18 cellular contexts compared by ENCODE assay signal in the genomic region with DNA sequence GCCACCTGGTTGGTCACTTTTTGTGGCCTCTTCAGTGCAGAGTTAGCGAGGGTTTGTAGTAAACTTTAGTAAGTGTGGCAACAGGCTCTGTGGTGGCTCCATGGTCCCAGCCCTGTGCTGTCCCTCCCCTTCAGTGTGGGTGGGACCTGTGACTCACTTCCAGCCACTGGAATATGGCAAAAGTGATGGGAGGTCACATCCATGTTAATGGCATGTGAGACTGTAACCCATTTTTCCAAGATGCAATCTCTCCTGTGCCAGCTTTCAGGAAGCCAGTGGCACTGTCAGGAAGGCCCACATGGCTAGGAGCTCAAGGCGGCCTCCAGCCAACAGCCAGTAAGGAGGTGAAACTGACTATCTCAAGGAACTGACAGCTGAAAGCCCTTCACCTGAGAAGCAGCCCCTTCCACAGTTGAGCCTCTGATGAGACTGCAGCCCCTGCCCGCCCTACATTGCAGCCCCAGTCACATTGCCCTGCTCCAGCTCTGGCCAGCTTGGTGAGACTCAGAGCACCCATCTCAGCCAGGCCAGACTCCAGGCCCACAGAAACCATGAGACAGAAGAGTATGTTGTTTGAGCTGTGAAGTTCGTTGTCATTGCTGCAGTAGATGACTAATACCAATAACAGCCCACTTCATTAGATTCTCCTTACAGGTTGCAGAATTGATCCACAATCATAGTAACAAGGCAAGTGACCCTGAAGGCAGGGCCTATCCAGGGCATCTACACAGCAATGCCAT. TPM values are rescaled to one million over a fixed set of nuclear protein-coding genes. Genes with fewer than 3 reads are reported as not detected.
"Had no signal": no experiment of that assay in that cellular context is flagged by ENCODE, and none has a peak within 500 bp of the region (broad histone marks: within the 10 kb centered on the region; RNA-seq: fewer than 3 reads in every experiment).

No MANE protein-coding gene starts in this region.

- H3K36me3 ChIP-seq: neutrophil, right atrium auricular region, transverse colon had no signal

- H3K9me3 ChIP-seq: neutrophil, right atrium auricular region, transverse colon had no signal

- H3K27ac ChIP-seq: neutrophil, right atrium auricular region, transverse colon had no signal

- H3K4me1 Mint-ChIP-seq: stimulated activated memory B cell treated with anti-CD40 and anti-IgM and Interleukin-4, amounts not matched to agents 10 μg/mL and 1 μg/mL and 100 μg/mL, for 72 hours had no signal

- H3K27ac Mint-ChIP-seq: activated naive CD4-positive, alpha-beta T cell treated with anti-CD3 and anti-CD28 coated beads for 36 hours; stimulated activated memory B cell treated with anti-CD40 and anti-IgM and Interleukin-4, amounts not matched to agents 10 μg/mL and 1 μg/mL and 100 μg/mL, for 72 hours; T-helper 17 cell; WTC11 had no signal

- H3K4me3 ChIP-seq: lung, right atrium auricular region, transverse colon had no signal

- H3K27me3 ChIP-seq: neutrophil, right atrium auricular region, transverse colon had no signal

- FAIRE-seq: endometrium, small intestine had no signal

- H3K4me3 Mint-ChIP-seq: activated naive CD4-positive, alpha-beta T cell treated with anti-CD3 and anti-CD28 coated beads for 36 hours; stimulated activated memory B cell treated with anti-CD40 and anti-IgM and Interleukin-4, amounts not matched to agents 10 μg/mL and 1 μg/mL and 100 μg/mL, for 72 hours; T-helper 17 cell; WTC11 had no signal

- H3K4me1 ChIP-seq: right atrium auricular region had no signal

- DNase-seq: activated naive CD4-positive, alpha-beta T cell treated with anti-CD3 and anti-CD28 coated beads for 36 hours; caudate nucleus; dermis blood vessel endothelial cell; midbrain; SHP77; small intestine; substantia nigra; T-helper 17 cell; transverse colon had no signal

- H3K27me3 Mint-ChIP-seq: T-helper 17 cell had no signal

- ATAC-seq: esophagus mucosa, SK-N-SH treated with all-trans-retinoic acid at 6 μM for 48 hours, T-helper 17 cell, WTC11 had no signal

RNA-seq across cellular contexts. Expression of a gene that starts 13.1 kb away (rescaled TPM):
- total RNA-seq: dermis blood vessel endothelial cell, fibroblast of villous mesenchyme, WTC11 had no signal
